Comparison of ENCODE assay signal across 17 cellular contexts in genomic region chr11:66237867-66238266, GRCh38. TPM values are rescaled to one million over a fixed set of nuclear protein-coding genes. Genes with fewer than 3 reads are reported as not detected.
DNase-seq lines count a peak whose midpoint lies in the region; ATAC-seq, FAIRE-seq and TF ChIP-seq lines count a peak whose summit lies in the region.
"Had no signal": no experiment of that assay in that cellular context is flagged by ENCODE, and none has a peak within 500 bp of the region (broad histone marks: within the 10 kb centered on the region; RNA-seq: fewer than 3 reads in every experiment).

No MANE protein-coding gene starts in this region.

- H3K18ac ChIP-seq in H1 (ENCODE audit: extremely low read depth, low read length) = no peak overlapping the region

- ATAC-seq in activated naive CD8-positive, alpha-beta T cell treated with anti-CD3 and anti-CD28 coated beads, Interleukin-2, amount 50 U/mL, for 24 hours = no peak
- peak; percentile 58; the same call in 1 of the 2 replicates for ATAC-seq in HCT116
- no peak for ATAC-seq in stimulated activated memory B cell treated with anti-CD40 and anti-IgM and Interleukin-4, amounts not matched to agents 10 μg/mL and 1 μg/mL and 100 μg/mL, for 72 hours
- ATAC-seq: A549 had no signal

- no peak overlapping the region for H4K5ac ChIP-seq in H1 (ENCODE audit: insufficient read length, low read depth, low read length)

- H3K27ac ChIP-seq in HCT116 (ENCODE audit: low read depth, low read length) (no peak overlapping the region), H1 (ENCODE audit: low read depth, low read length) (no peak overlapping the region)
- H3K27ac ChIP-seq: A549 had no signal

- no peaks in the 10 kb centered on the region for H3K4me1 Mint-ChIP-seq in activated naive CD8-positive, alpha-beta T cell treated with anti-CD3 and anti-CD28 coated beads for 36 hours
- H3K4me1 Mint-ChIP-seq in activated naive CD8-positive, alpha-beta T cell treated with anti-CD3 and anti-CD28 coated beads, Interleukin-2, amount 50 U/mL, for 24 hours = no peaks in the 10 kb centered on the region
- no peaks in the 10 kb centered on the region for H3K4me1 Mint-ChIP-seq in stimulated activated memory B cell treated with anti-CD40 and anti-IgM and Interleukin-4, amounts not matched to agents 10 μg/mL and 1 μg/mL and 100 μg/mL, for 72 hours
- H3K4me1 Mint-ChIP-seq: CD14-positive monocyte had no signal

- H3K9me3 ChIP-seq in HCT116 (ENCODE audit: control insufficient read depth in 1 of 2, insufficient read depth in 1 of 2, low read depth in 1 of 2, low read length in 2 of 2) (no peaks in the 10 kb centered on the region), H1 (ENCODE audit: insufficient read depth in 2 of 2, low read depth in 1 of 2, low read length in 1 of 2) (no peaks in the 10 kb centered on the region)
- H3K9me3 ChIP-seq: A549, Caco-2 had no signal

- TF ChIP-seq EP300 in H1 (IDR thresholded peaks at IDR 0.05; ENCODE audit: borderline replicate concordance in 1 of 2, low read depth in 2 of 2, low read length in 2 of 2) = no peak

- no peak for TF ChIP-seq RAD21 in HCT116 (IDR thresholded peaks at IDR 0.05; ENCODE audit: low read depth)
- peak in 1 of 2 experiments; percentile 17; a peak in 1 of 4 replicates for TF ChIP-seq RAD21 in H1 (IDR thresholded peaks at IDR 0.05 in 1 of 2, conservative IDR thresholded peaks at IDR 0.05 in 1 of 2; ENCODE audit: low read depth in 2 of 2, low read length in 2 of 2)

- H3K56ac ChIP-seq in H1 (replicated peaks; ENCODE audit: insufficient read length, low read depth, low read length) = no peak overlapping the region

- no peaks in the 10 kb centered on the region for H3K9me3 Mint-ChIP-seq in activated naive CD8-positive, alpha-beta T cell treated with anti-CD3 and anti-CD28 coated beads for 36 hours
- no peaks in the 10 kb centered on the region for H3K9me3 Mint-ChIP-seq in activated naive CD8-positive, alpha-beta T cell treated with anti-CD3 and anti-CD28 coated beads, Interleukin-2, amount 50 U/mL, for 24 hours
- H3K9me3 Mint-ChIP-seq in stimulated activated memory B cell treated with anti-CD40 and anti-IgM and Interleukin-4, amounts not matched to agents 10 μg/mL and 1 μg/mL and 100 μg/mL, for 72 hours = no peaks in the 10 kb centered on the region
- H3K9me3 Mint-ChIP-seq: CD14-positive monocyte had no signal

- no peak overlapping the region for H3K4me3 Mint-ChIP-seq in activated naive CD8-positive, alpha-beta T cell treated with anti-CD3 and anti-CD28 coated beads for 36 hours
- no peak overlapping the region for H3K4me3 Mint-ChIP-seq in activated naive CD8-positive, alpha-beta T cell treated with anti-CD3 and anti-CD28 coated beads, Interleukin-2, amount 50 U/mL, for 24 hours
- no peak overlapping the region for H3K4me3 Mint-ChIP-seq in stimulated activated memory B cell treated with anti-CD40 and anti-IgM and Interleukin-4, amounts not matched to agents 10 μg/mL and 1 μg/mL and 100 μg/mL, for 72 hours
- H3K4me3 Mint-ChIP-seq: CD14-positive monocyte had no signal

- no peaks in the 10 kb centered on the region for H3K79me1 ChIP-seq in H1 (ENCODE audit: low read depth, low read length)

- no peak overlapping the region for H2AK5ac ChIP-seq in H1 (ENCODE audit: low read depth, low read length)

- H3K9me2 ChIP-seq in HCT116 (ENCODE audit: insufficient read depth) = no peaks in the 10 kb centered on the region

- H3K23ac ChIP-seq in H1 (ENCODE audit: insufficient read length) = no peak overlapping the region

- H2AFZ ChIP-seq in HCT116 (ENCODE audit: low read depth, low read length, poor library complexity, severe bottlenecking) = no peak overlapping the region
- no peak overlapping the region for H2AFZ ChIP-seq in H1 (ENCODE audit: low read length)

- H3K4me2 ChIP-seq in HCT116 (ENCODE audit: low read length) = no peak overlapping the region
- no peak overlapping the region for H3K4me2 ChIP-seq in H1 (ENCODE audit: insufficient read depth in 1 of 2, low read depth in 2 of 2, low read length in 2 of 2)
- H3K4me2 ChIP-seq: A549 had no signal

- H2BK120ac ChIP-seq in H1 (replicated peaks; ENCODE audit: low read depth, low read length) = no peak overlapping the region

- in situ Hi-C loops in GM13977 (cut with MboI; ENCODE audit: low pct_unique_long_range_greater_than_20kb, low sequenced_read_pairs, unreplicated experiment) = no loop called here

- peaks cover 4 to 11% of the 10 kb centered on the region in 2 experiments; a peak in 2 of 4 replicates for H3K36me3 ChIP-seq in HCT116 (ENCODE audit: control insufficient read depth in 1 of 2, insufficient read depth in 2 of 2, low read length in 2 of 2)
- H3K36me3 ChIP-seq in H1 (ENCODE audit: control insufficient read depth in 2 of 4, insufficient read depth in 4 of 4, low read length in 3 of 4) = peaks cover 0 to 10% (median 2%) of the 10 kb centered on the region in 4 experiments; a peak in 3 of 8 replicates

- H3K4me1 ChIP-seq in HCT116 (ENCODE audit: control insufficient read depth in 1 of 2, insufficient read depth in 2 of 2, low read length in 2 of 2) (no peaks in the 10 kb centered on the region), H1 (replicated peaks in 1 of 4; ENCODE audit: control insufficient read depth in 3 of 4, insufficient read depth in 4 of 4, low read length in 3 of 4) (no peaks in the 10 kb centered on the region)
- H3K4me1 ChIP-seq: A549, Caco-2 had no signal

- WGBS in H1 (ENCODE audit: extremely low coverage in 1 of 2, insufficient coverage in 1 of 2, insufficient read length in 1 of 2, insufficient replicate concordance in 2 of 2, low coverage in 1 of 2, low lambda C conversion rate in 2 of 2, missing lambda C conversion rate in 1 of 2), 2 experiments = 95% methylated on average over 6 of the region's 6 CpGs; no CpG with 5 or more reads in 1 of the 2 experiments

- H3K79me2 ChIP-seq in HCT116 (ENCODE audit: insufficient read depth, low read length) (no peaks in the 10 kb centered on the region), H1 (ENCODE audit: control insufficient read depth in 1 of 2, insufficient read depth in 2 of 2, low read length in 2 of 2) (no peaks in the 10 kb centered on the region)

- TF ChIP-seq POLR2A in HCT116 (IDR thresholded peaks at IDR 0.05; ENCODE audit: borderline replicate concordance, extremely low read depth, insufficient read depth, insufficient read length) (no peak), H1 (IDR thresholded peaks at IDR 0.05; ENCODE audit: control extremely low read depth in 1 of 2, low read depth in 2 of 2, low read length in 2 of 2) (no peak)

- DNase-seq in activated naive CD8-positive, alpha-beta T cell treated with anti-CD3 and anti-CD28 coated beads for 36 hours = no peak
- no peak for DNase-seq in activated naive CD8-positive, alpha-beta T cell treated with anti-CD3 and anti-CD28 coated beads, Interleukin-2, amount 50 U/mL, for 24 hours
- DNase-seq in HCT116 (ENCODE audit: low read depth, low spot score) (no peak), H1 (ENCODE audit: low read depth in 1 of 2, low spot score in 2 of 2) (no peak), NCI-H187 (lab: John Stamatoyannopoulos, UW) (no peak), ureter (ENCODE audit: low spot score) (no peak), GM13977 (ENCODE audit: low spot score) (no peak)
- DNase-seq: Caco-2, DMS153, NCI-H1105 treated with DMSO at 0.1 percent for 48 hours, NCI-H1694 treated with DMSO at 0.1 percent for 48 hours, NCI-H345, NCI-H526 treated with DMSO at 0.1 percent for 48 hours, SIG-M5 had no signal

- intact Hi-C loops in HCT116 (cut with micrococcal nuclease) = no loop called here

- no peak overlapping the region for H2BK12ac ChIP-seq in H1 (ENCODE audit: low read depth, low read length)

- no peaks in the 10 kb centered on the region for H3K27me3 Mint-ChIP-seq in activated naive CD8-positive, alpha-beta T cell treated with anti-CD3 and anti-CD28 coated beads for 36 hours
- H3K27me3 Mint-ChIP-seq in activated naive CD8-positive, alpha-beta T cell treated with anti-CD3 and anti-CD28 coated beads, Interleukin-2, amount 50 U/mL, for 24 hours = no peaks in the 10 kb centered on the region
- no peaks in the 10 kb centered on the region for H3K27me3 Mint-ChIP-seq in stimulated activated memory B cell treated with anti-CD40 and anti-IgM and Interleukin-4, amounts not matched to agents 10 μg/mL and 1 μg/mL and 100 μg/mL, for 72 hours

- H3K9ac ChIP-seq in HCT116 (ENCODE audit: low read length) (no peak overlapping the region), H1 (replicated peaks in 1 of 4; ENCODE audit: extremely low read depth in 1 of 4, low read depth in 3 of 4, low read length in 3 of 4) (no peak overlapping the region)

- H2BK5ac ChIP-seq in H1 (ENCODE audit: low read depth, low read length) = no peak overlapping the region

- H3K36me3 Mint-ChIP-seq in activated naive CD8-positive, alpha-beta T cell treated with anti-CD3 and anti-CD28 coated beads for 36 hours = peaks cover 5% of the 10 kb centered on the region
- H3K36me3 Mint-ChIP-seq in activated naive CD8-positive, alpha-beta T cell treated with anti-CD3 and anti-CD28 coated beads, Interleukin-2, amount 50 U/mL, for 24 hours (ENCODE audit: low read depth) = peaks cover 7% of the 10 kb centered on the region
- peaks cover 66% of the 10 kb centered on the region for H3K36me3 Mint-ChIP-seq in stimulated activated memory B cell treated with anti-CD40 and anti-IgM and Interleukin-4, amounts not matched to agents 10 μg/mL and 1 μg/mL and 100 μg/mL, for 72 hours

- FAIRE-seq in H1 (lab: Jason Lieb, UNC) = no peak
- FAIRE-seq: A549 had no signal

- H3K27me3 ChIP-seq in HCT116 (ENCODE audit: insufficient read depth, low read length) (no peaks in the 10 kb centered on the region), H1 (replicated peaks in 1 of 4; ENCODE audit: control insufficient read depth in 3 of 4, extremely low read depth in 1 of 4, insufficient read depth in 3 of 4, low read length in 3 of 4) (no peaks in the 10 kb centered on the region)

- CTCF ChIA-PET in HCT116 (lab: Charles Lee) = interaction anchor here (1.4 kb wide), 1 partner anchor 16 kb away, joined by 8 read pairs; no protein-coding TSS in a partner anchor
- CTCF ChIA-PET in H1 (lab: Charles Lee; ENCODE audit: partially characterized antibody) = interaction anchor here (0.6 to 12.4 kb wide), 11 partner anchors 9 to 49 kb away, joined by 3 to 123 read pairs (median 5); no protein-coding TSS in a partner anchor

- peak overlapping the region; percentile 25 for H3K27ac Mint-ChIP-seq in activated naive CD8-positive, alpha-beta T cell treated with anti-CD3 and anti-CD28 coated beads for 36 hours
- no peak overlapping the region for H3K27ac Mint-ChIP-seq in activated naive CD8-positive, alpha-beta T cell treated with anti-CD3 and anti-CD28 coated beads, Interleukin-2, amount 50 U/mL, for 24 hours
- peak overlapping the region; percentile 17 for H3K27ac Mint-ChIP-seq in stimulated activated memory B cell treated with anti-CD40 and anti-IgM and Interleukin-4, amounts not matched to agents 10 μg/mL and 1 μg/mL and 100 μg/mL, for 72 hours
- H3K27ac Mint-ChIP-seq: CD14-positive monocyte had no signal

- 0 out of 6 replicates have a peak, but pooled peaks of 1 of the 3 experiments have one; percentile 1 for TF ChIP-seq CTCF in HCT116 (IDR thresholded peaks at IDR 0.05 in 2 of 3, conservative IDR thresholded peaks at IDR 0.05 in 1 of 3; ENCODE audit: borderline replicate concordance in 1 of 3, insufficient read depth in 1 of 3, low read depth in 2 of 3, low read length in 2 of 3)
- 0 out of 4 replicates have a peak, but pooled peaks of 1 of the 3 experiments have one; percentile 8 for TF ChIP-seq CTCF in H1 (IDR thresholded peaks at IDR 0.05; ENCODE audit: control extremely low read depth in 1 of 3, insufficient read depth in 1 of 3, low read depth in 1 of 3, low read length in 3 of 3)
- TF ChIP-seq CTCF in GM13977 (IDR thresholded peaks at IDR 0.05; ENCODE audit: extremely low read depth, insufficient read depth, missing control alignments) = no peak

- H3K23me2 ChIP-seq in H1 (ENCODE audit: low read depth, low read length) = no peaks in the 10 kb centered on the region

- RAD21 ChIA-PET in HCT116 (lab: Charles Lee; ENCODE audit: low non-redundant PET in 1 of 2, low total read pairs in 2 of 2, uncharacterized antibody in 2 of 2, unreplicated experiment in 2 of 2) = no interaction called here

- no peak overlapping the region for H2BK20ac ChIP-seq in H1 (ENCODE audit: low read length)

- POLR2A ChIA-PET in HCT116 (lab: Charles Lee) (no interaction called here), H1 (lab: Charles Lee; ENCODE audit: partially characterized antibody) (interaction anchor here (1.0 to 2.3 kb wide), 6 partner anchors 9 to 30 kb away, joined by 3 to 10 read pairs (median 4); partner anchors contain the start of gene RAB1B)

- no peak overlapping the region for H3K4ac ChIP-seq in H1 (replicated peaks; ENCODE audit: insufficient read length, low read depth, low read length)

- peak overlapping the region; percentile 14; the same call in 1 of the 2 replicates for H4K8ac ChIP-seq in H1 (ENCODE audit: extremely low read depth, insufficient read depth, low read length)

- H4K20me1 ChIP-seq in HCT116 (ENCODE audit: insufficient read depth) (no peaks in the 10 kb centered on the region), H1 (replicated peaks in 1 of 2; ENCODE audit: control insufficient read depth in 1 of 2, insufficient read depth in 2 of 2, low read length in 2 of 2) (peaks cover 0 to 2% of the 10 kb centered on the region in 2 experiments)

- H3K4me3 ChIP-seq in HCT116 (replicated peaks in 1 of 2; ENCODE audit: low read depth in 1 of 2, low read length in 2 of 2) = no peak overlapping the region
- no peak overlapping the region for H3K4me3 ChIP-seq in H1 (ENCODE audit: extremely low read depth in 1 of 4, insufficient read depth in 2 of 4, low read depth in 3 of 4, low read length in 4 of 4)
- H3K4me3 ChIP-seq: A549 had no signal

- H3K14ac ChIP-seq in H1 (ENCODE audit: insufficient read length) = no peak overlapping the region

- no peak overlapping the region for H4K91ac ChIP-seq in H1 (replicated peaks; ENCODE audit: insufficient read length, low read length)

- no TSS peak for BruUV-seq in HCT116 (replicated peaks; lab: Mats Ljungman, UMichigan)

- no peak overlapping the region for H2BK15ac ChIP-seq in H1 (ENCODE audit: low read length)

RNA-seq across cellular contexts. Expression of gene KLC2, which starts 19.6 kb away (rescaled TPM):
- 10 to 100 TPM; 39.4 to 40.2 TPM for total RNA-seq in activated naive CD8-positive, alpha-beta T cell treated with anti-CD3 and anti-CD28 coated beads for 36 hours
- total RNA-seq in HCT116 (2021; ENCODE audit: unreplicated experiment) = 58.5 TPM
- 42.1 and 54.3 TPM in 2 replicates for polyA plus RNA-seq in HCT116 (2012)
- total RNA-seq in H1 (2021; fragmentation: NEBNext Ultra II Directional; extraction: Animal tissue kit (Norgen Biotek cat#: 25700)) = 41.8 and 42.5 TPM in 2 replicates
- 17.3 and 28.6 TPM in 2 replicates for polyA plus RNA-seq in H1 (2011; rRNA removed)
- polyA plus RNA-seq in H1 (2011; cell fraction: cytosol; rRNA removed) = 20.5 TPM
- polyA plus RNA-seq in H1 (2011; cell fraction: nucleus; rRNA removed) = 71.8 TPM
- 31.1 to 40.5 TPM (median 38.8 TPM) in 4 replicates for polyA plus RNA-seq in H1 (2012, experiment 1 of 2)
- 28.5 TPM for polyA plus RNA-seq in H1 (2012, experiment 2 of 2)
- 25.6 TPM for polyA plus RNA-seq in H1 (2013, experiment 1 of 2)
- polyA plus RNA-seq in H1 (2013, experiment 2 of 2) = 23.0 TPM
- polyA minus RNA-seq in H1 (2011; rRNA and poly(A)+ RNA removed) = 13.9 and 27.0 TPM in 2 replicates
- polyA minus RNA-seq in H1 (2011; cell fraction: cytosol; rRNA and poly(A)+ RNA removed) = 20.8 TPM
- polyA minus RNA-seq in H1 (2011; cell fraction: nucleus; rRNA and poly(A)+ RNA removed) = 25.4 TPM
- total RNA-seq in ureter = 31.3 TPM

RNA-seq across cellular contexts. Expression of gene RAB1B, which starts 30.6 kb away (rescaled TPM):
- total RNA-seq in activated naive CD8-positive, alpha-beta T cell treated with anti-CD3 and anti-CD28 coated beads for 36 hours = 100 to 1,000 TPM in 1 of 2 experiments, 10 to 100 TPM in 1; 97.6 to 102 TPM
- total RNA-seq in HCT116 (2021; ENCODE audit: unreplicated experiment) (148 TPM), ureter (157 TPM)
- 167 and 174 TPM in 2 replicates for polyA plus RNA-seq in HCT116 (2012)
- total RNA-seq in H1 (2021; fragmentation: NEBNext Ultra II Directional; extraction: Animal tissue kit (Norgen Biotek cat#: 25700)) = 100 and 106 TPM in 2 replicates
- 217 and 306 TPM in 2 replicates for polyA plus RNA-seq in H1 (2011; rRNA removed)
- polyA plus RNA-seq in H1 (2011; cell fraction: cytosol; rRNA removed) = 154 TPM
- 150 TPM for polyA plus RNA-seq in H1 (2011; cell fraction: nucleus; rRNA removed)
- 83.5 to 116 TPM (median 115 TPM) in 4 replicates for polyA plus RNA-seq in H1 (2012, experiment 1 of 2)
- polyA plus RNA-seq in H1 (2012, experiment 2 of 2) = 130 TPM
- 89.8 TPM for polyA plus RNA-seq in H1 (2013, experiment 1 of 2)
- polyA plus RNA-seq in H1 (2013, experiment 2 of 2) = 91.6 TPM
- 110 and 111 TPM in 2 replicates for polyA minus RNA-seq in H1 (2011; rRNA and poly(A)+ RNA removed)
- 81.3 TPM for polyA minus RNA-seq in H1 (2011; cell fraction: cytosol; rRNA and poly(A)+ RNA removed)
- 39.8 TPM for polyA minus RNA-seq in H1 (2011; cell fraction: nucleus; rRNA and poly(A)+ RNA removed)

RNA-seq across cellular contexts. Expression of gene CNIH2, which starts 40.1 kb away (rescaled TPM):
- 1 to 10 TPM; 1.9 to 2.2 TPM for total RNA-seq in activated naive CD8-positive, alpha-beta T cell treated with anti-CD3 and anti-CD28 coated beads for 36 hours
- total RNA-seq in HCT116 (2021; ENCODE audit: unreplicated experiment) (1.3 TPM), ureter (2.2 TPM)
- 0.70 and 0.75 TPM in 2 replicates for polyA plus RNA-seq in HCT116 (2012)
- total RNA-seq in H1 (2021; fragmentation: NEBNext Ultra II Directional; extraction: Animal tissue kit (Norgen Biotek cat#: 25700)) = 15.8 and 17.0 TPM in 2 replicates
- 11.6 and 12.5 TPM in 2 replicates for polyA plus RNA-seq in H1 (2011; rRNA removed)
- 5.5 TPM for polyA plus RNA-seq in H1 (2011; cell fraction: cytosol; rRNA removed)
- polyA plus RNA-seq in H1 (2011; cell fraction: nucleus; rRNA removed) = 13.1 TPM
- polyA plus RNA-seq in H1 (2012, experiment 1 of 2) = 11.7 to 18.1 TPM (median 16.2 TPM) in 4 replicates
- polyA plus RNA-seq in H1 (2012, experiment 2 of 2) = 12.4 TPM
- 12.7 TPM for polyA plus RNA-seq in H1 (2013, experiment 1 of 2)
- 13.4 TPM for polyA plus RNA-seq in H1 (2013, experiment 2 of 2)
- 8.5 and 9.1 TPM in 2 replicates for polyA minus RNA-seq in H1 (2011; rRNA and poly(A)+ RNA removed)
- polyA minus RNA-seq in H1 (2011; cell fraction: cytosol; rRNA and poly(A)+ RNA removed) = 11.6 TPM
- polyA minus RNA-seq in H1 (2011; cell fraction: nucleus; rRNA and poly(A)+ RNA removed) = 5.0 TPM
- polyA plus RNA-seq: CD14-positive monocyte had no signal

RNA-seq across cellular contexts. Expression of gene YIF1A, which starts 51.1 kb away (rescaled TPM):
- total RNA-seq in activated naive CD8-positive, alpha-beta T cell treated with anti-CD3 and anti-CD28 coated beads for 36 hours = 10 to 100 TPM; 64.1 to 72.4 TPM
- total RNA-seq in HCT116 (2021; ENCODE audit: unreplicated experiment) (54.7 TPM), ureter (78.7 TPM)
- 82.8 and 97.7 TPM in 2 replicates for polyA plus RNA-seq in HCT116 (2012)
- 70.1 and 75.9 TPM in 2 replicates for total RNA-seq in H1 (2021; fragmentation: NEBNext Ultra II Directional; extraction: Animal tissue kit (Norgen Biotek cat#: 25700))
- polyA plus RNA-seq in H1 (2011; rRNA removed) = 178 and 248 TPM in 2 replicates
- polyA plus RNA-seq in H1 (2011; cell fraction: cytosol; rRNA removed) = 106 TPM
- polyA plus RNA-seq in H1 (2011; cell fraction: nucleus; rRNA removed) = 184 TPM
- polyA plus RNA-seq in H1 (2012, experiment 1 of 2) = 50.7 to 118 TPM (median 101 TPM) in 4 replicates
- 274 TPM for polyA plus RNA-seq in H1 (2012, experiment 2 of 2)
- 179 TPM for polyA plus RNA-seq in H1 (2013, experiment 1 of 2)
- polyA plus RNA-seq in H1 (2013, experiment 2 of 2) = 193 TPM
- 96.9 and 101 TPM in 2 replicates for polyA minus RNA-seq in H1 (2011; rRNA and poly(A)+ RNA removed)
- 80.4 TPM for polyA minus RNA-seq in H1 (2011; cell fraction: cytosol; rRNA and poly(A)+ RNA removed)
- polyA minus RNA-seq in H1 (2011; cell fraction: nucleus; rRNA and poly(A)+ RNA removed) = 42.2 TPM

RNA-seq across cellular contexts. Expression of gene TMEM151A, which starts 53.8 kb away (rescaled TPM):
- not detected for total RNA-seq in activated naive CD8-positive, alpha-beta T cell treated with anti-CD3 and anti-CD28 coated beads for 36 hours
- total RNA-seq in HCT116 (2021; ENCODE audit: unreplicated experiment) (5.9 TPM), ureter (not detected)
- 5.0 and 5.4 TPM in 2 replicates for polyA plus RNA-seq in HCT116 (2012)
- total RNA-seq in H1 (2021; fragmentation: NEBNext Ultra II Directional; extraction: Animal tissue kit (Norgen Biotek cat#: 25700)) = 2.4 and 3.2 TPM in 2 replicates
- 3.2 and 4.5 TPM in 2 replicates for polyA plus RNA-seq in H1 (2011; rRNA removed)
- 2.2 TPM for polyA plus RNA-seq in H1 (2011; cell fraction: cytosol; rRNA removed)
- polyA plus RNA-seq in H1 (2011; cell fraction: nucleus; rRNA removed) = 2.4 TPM
- polyA plus RNA-seq in H1 (2012, experiment 1 of 2) = 0.87 to 2.5 TPM (median 2.1 TPM) in 4 replicates
- polyA plus RNA-seq in H1 (2012, experiment 2 of 2) = 2.3 TPM
- polyA plus RNA-seq in H1 (2013, experiment 1 of 2) = 3.7 TPM
- 4.0 TPM for polyA plus RNA-seq in H1 (2013, experiment 2 of 2)
- 0.56 and 1.3 TPM in 2 replicates for polyA minus RNA-seq in H1 (2011; rRNA and poly(A)+ RNA removed)
- 1.8 TPM for polyA minus RNA-seq in H1 (2011; cell fraction: cytosol; rRNA and poly(A)+ RNA removed)
- polyA minus RNA-seq in H1 (2011; cell fraction: nucleus; rRNA and poly(A)+ RNA removed) = 2.8 TPM
- polyA plus RNA-seq: CD14-positive monocyte had no signal
